ENCODE assay signal across 18 cellular contexts in genomic region chr17:32910769-32911168, GRCh38. TPM values are rescaled to one million over a fixed set of nuclear protein-coding genes. Genes with fewer than 3 reads are reported as not detected.
DNase-seq lines count a peak whose midpoint lies in the region; ATAC-seq, FAIRE-seq and TF ChIP-seq lines count a peak whose summit lies in the region.
"Had no signal": no experiment of that assay in that cellular context is flagged by ENCODE, and none has a peak within 500 bp of the region (broad histone marks: within the 10 kb centered on the region; RNA-seq: fewer than 3 reads in every experiment).

No MANE protein-coding gene starts in this region.

- H4K91ac ChIP-seq in trophoblast cell (ENCODE audit: low read depth, low read length), result no peak overlapping the region

- H3K18ac ChIP-seq in trophoblast cell (ENCODE audit: low read length), result no peak overlapping the region

- no peak overlapping the region for H4K12ac ChIP-seq in trophoblast cell (ENCODE audit: low read depth, low read length)

- no peak overlapping the region for H3K9ac ChIP-seq in OCI-LY3 (ENCODE audit: low read length)
- no peak overlapping the region for H3K9ac ChIP-seq in trophoblast cell (ENCODE audit: low read length)

- no peak overlapping the region for H2AK5ac ChIP-seq in trophoblast cell (ENCODE audit: low read length)

- H4K20me1 ChIP-seq in GM23338 (replicated peaks; ENCODE audit: insufficient read depth), result no peaks in the 10 kb centered on the region
- no peaks in the 10 kb centered on the region for H4K20me1 ChIP-seq in OCI-LY3 (ENCODE audit: insufficient read depth, low read length)
- H4K20me1 ChIP-seq in hepatocyte (ENCODE audit: insufficient read depth, poor library complexity, severe bottlenecking), result no peaks in the 10 kb centered on the region

- DNase-seq in GM23338 (ENCODE audit: low spot score) (no peak), hepatocyte (ENCODE audit: low spot score) (peak; percentile 43), trophoblast cell (no peak), H54 (ENCODE audit: insufficient read length, low spot score) (no peak)
- DNase-seq: CD4-positive, CD25-positive, alpha-beta regulatory T cell; DND-41; GOT3; Karpas-422; MM.1S; NCI-H1092 treated with DMSO at 0.1 percent for 48 hours; NCI-H2081 treated with DMSO at 0.1 percent for 48 hours; NCI-H226; NCI-H524 treated with DMSO at 0.1 percent for 48 hours; SHP77 had no signal

- H3K27me3 ChIP-seq in GM23338 (ENCODE audit: insufficient read depth), result no peaks in the 10 kb centered on the region
- no peaks in the 10 kb centered on the region for H3K27me3 ChIP-seq in OCI-LY3 (ENCODE audit: low read depth, low read length)
- no peaks in the 10 kb centered on the region for H3K27me3 ChIP-seq in hepatocyte
- H3K27me3 ChIP-seq in trophoblast cell (ENCODE audit: insufficient read depth, low read length), result no peaks in the 10 kb centered on the region

- no peak overlapping the region for H3K4me3 Mint-ChIP-seq in GM23338
- H3K4me3 Mint-ChIP-seq: CD4-positive, CD25-positive, alpha-beta regulatory T cell had no signal

- H3K4me1 Mint-ChIP-seq in GM23338, result peaks cover 10% of the 10 kb centered on the region

- no peak overlapping the region for H2BK5ac ChIP-seq in trophoblast cell (ENCODE audit: low read depth, low read length, poor library complexity)

- H3K9me3 Mint-ChIP-seq in GM23338, result no peaks in the 10 kb centered on the region
- H3K9me3 Mint-ChIP-seq: CD4-positive, CD25-positive, alpha-beta regulatory T cell had no signal

- H3K4me1 ChIP-seq in GM23338 (ENCODE audit: insufficient read depth) (no peaks in the 10 kb centered on the region; the same call in none of the 2 replicates), OCI-LY3 (ENCODE audit: low read length) (peaks cover 14% of the 10 kb centered on the region), hepatocyte (ENCODE audit: insufficient read depth) (peaks cover 32% of the 10 kb centered on the region), trophoblast cell (ENCODE audit: control insufficient read depth in 1 of 2, insufficient read depth in 2 of 2, low read length in 2 of 2) (no peaks in the 10 kb centered on the region)

- H3K79me1 ChIP-seq in trophoblast cell (ENCODE audit: low read length), result no peaks in the 10 kb centered on the region

- H3K4me2 ChIP-seq in GM23338 (no peak overlapping the region), OCI-LY3 (ENCODE audit: low read length) (no peak overlapping the region), hepatocyte (peak overlapping the region; percentile 40), trophoblast cell (ENCODE audit: low read length) (no peak overlapping the region)

- H3K23ac ChIP-seq in trophoblast cell (ENCODE audit: low read length), result peak overlapping the region; percentile 91

- FAIRE-seq in H54 (lab: Jason Lieb, UNC), result no peak
- FAIRE-seq: G401.6 had no signal

- H3K79me2 ChIP-seq in GM23338 (replicated peaks; ENCODE audit: insufficient read depth), result no peaks in the 10 kb centered on the region
- H3K79me2 ChIP-seq in OCI-LY3 (ENCODE audit: low read length), result no peaks in the 10 kb centered on the region
- no peaks in the 10 kb centered on the region for H3K79me2 ChIP-seq in hepatocyte
- no peaks in the 10 kb centered on the region for H3K79me2 ChIP-seq in trophoblast cell (ENCODE audit: control insufficient read depth, insufficient read depth, low read length, poor library complexity)

- 0 out of 2 replicates have a peak, but pooled peaks cover 3% of the 10 kb centered on the region for H3F3A ChIP-seq in GM23338 (replicated peaks; ENCODE audit: low read depth)

- no peak overlapping the region for H2BK120ac ChIP-seq in trophoblast cell (ENCODE audit: insufficient read depth, low read length, poor library complexity)

- H3K9me3 ChIP-seq in OCI-LY3 (ENCODE audit: insufficient read depth, low read length) (no peaks in the 10 kb centered on the region), hepatocyte (ENCODE audit: low read depth) (no peaks in the 10 kb centered on the region), trophoblast cell (ENCODE audit: insufficient read depth, low read depth, low read length) (no peaks in the 10 kb centered on the region)

- no peak overlapping the region for H2BK12ac ChIP-seq in trophoblast cell (ENCODE audit: low read length)

- no peak overlapping the region for H3K27ac Mint-ChIP-seq in GM23338
- H3K27ac Mint-ChIP-seq: CD4-positive, CD25-positive, alpha-beta regulatory T cell had no signal

- no peak overlapping the region for H3K14ac ChIP-seq in trophoblast cell (ENCODE audit: low read length)

- H2AFZ ChIP-seq in GM23338 (peak overlapping the region; percentile 53; the same call in 1 of the 2 replicates), OCI-LY3 (ENCODE audit: low read depth, low read length) (peak overlapping the region; percentile 100; the same call in 1 of the 2 replicates), hepatocyte (no peak overlapping the region), trophoblast cell (ENCODE audit: insufficient read depth, low read length, poor library complexity) (no peak overlapping the region)

- no peaks in the 10 kb centered on the region for H3K36me3 Mint-ChIP-seq in GM23338 (ENCODE audit: low read depth)
- H3K36me3 Mint-ChIP-seq: CD4-positive, CD25-positive, alpha-beta regulatory T cell had no signal

- ATAC-seq in GM23338 (no peak), HG03139 (IDR thresholded peaks at IDR 0.05; ENCODE audit: unreplicated experiment) (no peak), GM18502 (IDR thresholded peaks at IDR 0.05; ENCODE audit: poor library complexity, unreplicated experiment) (no peak)

- TF ChIP-seq CTCF in GM23338 (conservative IDR thresholded peaks at IDR 0.05; ENCODE audit: low read depth in 2 of 2), result no peak
- TF ChIP-seq CTCF in OCI-LY3 (IDR thresholded peaks at IDR 0.05; ENCODE audit: low read depth, low read length), result no peak
- no peak for TF ChIP-seq CTCF in hepatocyte (IDR thresholded peaks at IDR 0.05; ENCODE audit: poor library complexity)

- no peak overlapping the region for H3K27ac ChIP-seq in GM23338 (ENCODE audit: low read depth)
- H3K27ac ChIP-seq in OCI-LY3 (ENCODE audit: low read length), result no peak overlapping the region
- H3K27ac ChIP-seq in hepatocyte, result peak overlapping the region; percentile 75
- H3K27ac ChIP-seq in trophoblast cell (ENCODE audit: low read depth, low read length), result no peak overlapping the region

- H3K9me2 ChIP-seq in GM23338 (ENCODE audit: insufficient read depth) (no peaks in the 10 kb centered on the region), hepatocyte (replicated peaks; ENCODE audit: insufficient read depth) (no peaks in the 10 kb centered on the region)

- WGBS in hepatocyte (ENCODE audit: low lambda C conversion rate, missing lambda C conversion rate), result 50% methylated on average over 3 of the region's 3 CpGs
- no CpG with 5 or more reads among the region's 3 CpGs for WGBS in trophoblast cell (ENCODE audit: extremely low coverage, insufficient coverage, insufficient read length)

- H3K4ac ChIP-seq in trophoblast cell (ENCODE audit: low read depth, low read length), result no peak overlapping the region

- H4K8ac ChIP-seq in trophoblast cell (ENCODE audit: low read depth, low read length), result peak overlapping the region; percentile 77

- H3K36me3 ChIP-seq in GM23338 (ENCODE audit: insufficient read depth) (no peaks in the 10 kb centered on the region), OCI-LY3 (replicated peaks; ENCODE audit: low read depth, low read length) (no peaks in the 10 kb centered on the region), hepatocyte (replicated peaks; ENCODE audit: insufficient read depth, low read depth) (no peaks in the 10 kb centered on the region), trophoblast cell (ENCODE audit: control insufficient read depth in 1 of 2, insufficient read depth in 2 of 2, low read length in 2 of 2) (no peaks in the 10 kb centered on the region)

- no peak for TF ChIP-seq POLR2A in H54 (IDR thresholded peaks at IDR 0.05; ENCODE audit: low read depth, low read length)

- H3K4me3 ChIP-seq in GM23338 (no peak overlapping the region), OCI-LY3 (ENCODE audit: low read length) (no peak overlapping the region), hepatocyte (no peak overlapping the region), trophoblast cell (ENCODE audit: low read depth, low read length) (no peak overlapping the region)

- peaks cover 4% of the 10 kb centered on the region for H3K27me3 Mint-ChIP-seq in GM23338 (ENCODE audit: insufficient read depth, low read depth, poor library complexity)

RNA-seq across cellular contexts. Expression of gene TMEM98, which starts 17.2 kb away (rescaled TPM):
- 85.4 and 94.8 TPM in 2 replicates for total RNA-seq in GM23338 (2014; rRNA removed; shearing (Covaris generic))
- polyA plus RNA-seq in GM23338 (2016; fragmentation: Nextera tagmentation; extraction: Ambion mirVana), result 54.5 and 60.4 TPM in 2 replicates
- 280 and 320 TPM in 2 replicates for total RNA-seq in hepatocyte
- polyA plus RNA-seq in hepatocyte, result 406 and 430 TPM in 2 replicates
- 23.4 and 24.2 TPM in 2 replicates for polyA plus RNA-seq in trophoblast cell (2013)
- total RNA-seq: CD4-positive, CD25-positive, alpha-beta regulatory T cell had no signal
- polyA plus RNA-seq: CD4-positive, CD25-positive, alpha-beta regulatory T cell had no signal

RNA-seq across cellular contexts. Expression of gene MYO1D, which starts 33.8 kb away (rescaled TPM):
- 28.6 and 29.9 TPM in 2 replicates for total RNA-seq in GM23338 (2014; rRNA removed; shearing (Covaris generic))
- polyA plus RNA-seq in GM23338 (2016; fragmentation: Nextera tagmentation; extraction: Ambion mirVana), result 8.5 and 8.6 TPM in 2 replicates
- total RNA-seq in hepatocyte, result 63.2 and 89.0 TPM in 2 replicates
- polyA plus RNA-seq in hepatocyte, result 34.3 and 36.2 TPM in 2 replicates
- 18.0 and 18.1 TPM in 2 replicates for polyA plus RNA-seq in trophoblast cell (2013)

Comparison
In these comparisons a context has a peak if more than half of its experiments do, and no peak if none do; other contexts are left out.
1. H2AFZ ChIP-seq: peak in GM23338 (single experiment) and OCI-LY3 (single experiment); none in hepatocyte (single experiment) and trophoblast cell (single experiment).